Comparison of ENCODE assay signal across 8 cellular contexts in genomic region chr17:7632492-7632894, GRCh38. TPM values are rescaled to one million over a fixed set of nuclear protein-coding genes. Genes with fewer than 3 reads are reported as not detected.
DNase-seq lines count a peak whose midpoint lies in the region; ATAC-seq, FAIRE-seq and TF ChIP-seq lines count a peak whose summit lies in the region.

No MANE protein-coding gene starts in this region.

- H3K9ac ChIP-seq in OCI-LY3 (ENCODE audit: low read length) (no peak overlapping the region), mesenchymal stem cell (ENCODE audit: low read length) (peak overlapping the region; percentile 75)

- no peak overlapping the region for H3K4me3 ChIP-seq in OCI-LY3 (ENCODE audit: low read length)
- H3K4me3 ChIP-seq in bronchial epithelial cell (ENCODE audit: low read depth, low read length) = no peak overlapping the region
- no peak overlapping the region for H3K4me3 ChIP-seq in mesenchymal stem cell (ENCODE audit: insufficient read depth in 1 of 2, low read depth in 1 of 2, low read length in 2 of 2)

- DNase-seq in AML-193 (lab: John Stamatoyannopoulos, UW) (peak; percentile 43 to 47), GM12891 (ENCODE audit: insufficient read length, low spot score) (no peak), bronchial epithelial cell (ENCODE audit: low read depth) (peak; percentile 55), mesenchymal stem cell (peak; percentile 52), NCI-H1436 treated with DMSO at 0.1 percent for 48 hours (lab: John Stamatoyannopoulos, UW) (no peak)
- no peak for DNase-seq in activated CD4-positive, CD25-positive, alpha-beta regulatory T cell treated with anti-CD3 and anti-CD28 coated beads, Interleukin-2, amount 50 U/mL, for 72 hours

- no peak overlapping the region for H3K14ac ChIP-seq in mesenchymal stem cell (ENCODE audit: low read length in 2 of 2)

- H3K4me1 ChIP-seq in OCI-LY3 (ENCODE audit: low read length) (no peaks in the 10 kb centered on the region), mesenchymal stem cell (ENCODE audit: control insufficient read depth, insufficient read depth, low read depth, low read length) (peaks cover 4% of the 10 kb centered on the region)

- FAIRE-seq in GM12891 (lab: Jason Lieb, UNC) = peak; percentile 83
- FAIRE-seq in bronchial epithelial cell (lab: Jason Lieb, UNC) = no peak

- H2BK120ac ChIP-seq in mesenchymal stem cell (ENCODE audit: low read depth, low read length) = peak overlapping the region; percentile 54

- H3K4me2 ChIP-seq in OCI-LY3 (ENCODE audit: low read length) (no peak overlapping the region), mesenchymal stem cell (ENCODE audit: low read length, poor library complexity, severe bottlenecking) (no peak overlapping the region)

- no peak overlapping the region for H4K91ac ChIP-seq in mesenchymal stem cell (ENCODE audit: low read length)

- no peak overlapping the region for H3K27ac ChIP-seq in OCI-LY3 (ENCODE audit: low read length)
- no peak overlapping the region for H3K27ac ChIP-seq in mesenchymal stem cell (ENCODE audit: low read length, poor library complexity, severe bottlenecking)

- H3K9me3 ChIP-seq in OCI-LY3 (ENCODE audit: insufficient read depth, low read length) (no peaks in the 10 kb centered on the region), mesenchymal stem cell (ENCODE audit: control insufficient read depth, low read length) (no peaks in the 10 kb centered on the region)

- H3K27me3 ChIP-seq in OCI-LY3 (ENCODE audit: low read depth, low read length) (no peaks in the 10 kb centered on the region), bronchial epithelial cell (ENCODE audit: control insufficient read depth, insufficient read depth, low read length) (no peaks in the 10 kb centered on the region), mesenchymal stem cell (ENCODE audit: control insufficient read depth in 1 of 2, insufficient read depth in 1 of 2, low read length in 2 of 2) (peaks cover 4 to 6% of the 10 kb centered on the region in 2 experiments)

- peak overlapping the region; percentile 70; the same call in 1 of the 2 replicates for H2AFZ ChIP-seq in OCI-LY3 (ENCODE audit: low read depth, low read length)
- H2AFZ ChIP-seq in mesenchymal stem cell (ENCODE audit: low read depth, low read length) = peak overlapping the region; percentile 79

- H4K20me1 ChIP-seq in OCI-LY3 (ENCODE audit: insufficient read depth, low read length) = no peaks in the 10 kb centered on the region

- no peak for TF ChIP-seq POLR2A in GM12891 (IDR thresholded peaks at IDR 0.05; ENCODE audit: low read depth, low read length)

- no peak overlapping the region for H2BK15ac ChIP-seq in mesenchymal stem cell (ENCODE audit: low read depth, poor library complexity, severe bottlenecking)

- peak overlapping the region in 1 of 2 experiments; percentile 68 for H3K4ac ChIP-seq in mesenchymal stem cell (ENCODE audit: low read depth in 1 of 2, low read length in 2 of 2)

- 55% methylated on average over 6 of the region's 6 CpGs for WGBS in mesenchymal stem cell

- no peak overlapping the region for H2BK5ac ChIP-seq in mesenchymal stem cell (ENCODE audit: low read depth, low read length, poor library complexity, severe bottlenecking)

- peak overlapping the region; percentile 70 for H4K8ac ChIP-seq in mesenchymal stem cell (ENCODE audit: low read length)

- H3K36me3 ChIP-seq in OCI-LY3 (replicated peaks; ENCODE audit: low read depth, low read length) (no peaks in the 10 kb centered on the region), bronchial epithelial cell (ENCODE audit: control insufficient read depth, insufficient read depth, low read length) (no peaks in the 10 kb centered on the region), mesenchymal stem cell (ENCODE audit: control insufficient read depth in 1 of 2, insufficient read depth in 2 of 2, low read depth in 1 of 2, low read length in 2 of 2) (no peaks in the 10 kb centered on the region)

- peak overlapping the region in 1 of 2 experiments; percentile 43 for H2BK12ac ChIP-seq in mesenchymal stem cell (ENCODE audit: low read length in 2 of 2)

- TF ChIP-seq CTCF in OCI-LY3 (IDR thresholded peaks at IDR 0.05; ENCODE audit: low read depth, low read length) (peak; percentile 50), bronchial epithelial cell (IDR thresholded peaks at IDR 0.05; ENCODE audit: insufficient read depth, low read length, severe bottlenecking) (peak; percentile 84)

- no peak overlapping the region for H3K18ac ChIP-seq in mesenchymal stem cell (ENCODE audit: low read depth in 1 of 2, low read length in 2 of 2)

- no peak for ATAC-seq in GM21367 (IDR thresholded peaks at IDR 0.05; ENCODE audit: unreplicated experiment)

- H2AK5ac ChIP-seq in mesenchymal stem cell (ENCODE audit: low read length, severe bottlenecking) = peak overlapping the region; percentile 57

- no peaks in the 10 kb centered on the region for H3K79me1 ChIP-seq in mesenchymal stem cell (replicated peaks; ENCODE audit: low read length, poor library complexity, severe bottlenecking)

- no peaks in the 10 kb centered on the region for H3K79me2 ChIP-seq in OCI-LY3 (ENCODE audit: low read length)

- H3K23ac ChIP-seq in mesenchymal stem cell (ENCODE audit: low read length in 2 of 2) = no peak overlapping the region

TF ChIP-seq in GM12891, 5 proteins besides CTCF, POLR2A, EP300 and RAD21:
- TF ChIP-seq POLR2AphosphoS5 (IDR thresholded peaks at IDR 0.05; ENCODE audit: low read depth, low read length) = no peak

RNA-seq across cellular contexts. Expression of gene SHBG, which starts 2.6 kb away (rescaled TPM):
- 0.10 TPM for polyA plus RNA-seq in GM12891 (2012; ENCODE audit: low read depth, missing spikeins)
- 0.38 TPM in 1 of 2 replicates, not detected in the other for total RNA-seq in bronchial epithelial cell
- 0.58 TPM for polyA plus RNA-seq in mesenchymal stem cell (2013, experiment 1 of 2)
- polyA plus RNA-seq in mesenchymal stem cell (2013, experiment 2 of 2) = 0.55 TPM

RNA-seq across cellular contexts. Expression of gene SAT2, which starts 4.9 kb away (rescaled TPM):
- polyA plus RNA-seq in GM12891 (2012; ENCODE audit: low read depth, missing spikeins) = 49.3 TPM
- 23.9 and 38.7 TPM in 2 replicates for total RNA-seq in bronchial epithelial cell
- 139 TPM for polyA plus RNA-seq in mesenchymal stem cell (2013, experiment 1 of 2)
- 137 TPM for polyA plus RNA-seq in mesenchymal stem cell (2013, experiment 2 of 2)

RNA-seq across cellular contexts. Expression of gene FXR2, which starts 17.8 kb away (rescaled TPM):
- polyA plus RNA-seq in GM12891 (2012; ENCODE audit: low read depth, missing spikeins) = 16.0 TPM
- 42.1 and 43.2 TPM in 2 replicates for total RNA-seq in bronchial epithelial cell
- 32.3 TPM for polyA plus RNA-seq in mesenchymal stem cell (2013, experiment 1 of 2)
- polyA plus RNA-seq in mesenchymal stem cell (2013, experiment 2 of 2) = 32.1 TPM

RNA-seq across cellular contexts. Expression of gene ATP1B2, which starts 18.2 kb away (rescaled TPM):
- 0.15 TPM for polyA plus RNA-seq in GM12891 (2012; ENCODE audit: low read depth, missing spikeins)
- total RNA-seq in bronchial epithelial cell = not detected in 2 replicates
- 0.35 TPM for polyA plus RNA-seq in mesenchymal stem cell (2013, experiment 1 of 2)
- 0.36 TPM for polyA plus RNA-seq in mesenchymal stem cell (2013, experiment 2 of 2)

RNA-seq across cellular contexts. Expression of gene SOX15, which starts 42.6 kb away (rescaled TPM):
- polyA plus RNA-seq in GM12891 (2012; ENCODE audit: low read depth, missing spikeins) = 1.0 TPM
- total RNA-seq in bronchial epithelial cell = 23.4 and 41.7 TPM in 2 replicates
- polyA plus RNA-seq in mesenchymal stem cell (2013, experiment 1 of 2) = 0.98 TPM
- 1.0 TPM for polyA plus RNA-seq in mesenchymal stem cell (2013, experiment 2 of 2)

Comparison
In these comparisons a context has a peak if more than half of its experiments do, and no peak if none do; other contexts are left out.
1. DNase-seq: peak in AML-193 (2 of 2), bronchial epithelial cell (single experiment) and mesenchymal stem cell (single experiment); none in GM12891 (single experiment), activated CD4-positive, CD25-positive, alpha-beta regulatory T cell treated with anti-CD3 and anti-CD28 coated beads, Interleukin-2, amount 50 U/mL, for 72 hours (single experiment) and NCI-H1436 treated with DMSO at 0.1 percent for 48 hours (single experiment).